ENCODE assay signal across 8 cellular contexts in the genomic region with DNA sequence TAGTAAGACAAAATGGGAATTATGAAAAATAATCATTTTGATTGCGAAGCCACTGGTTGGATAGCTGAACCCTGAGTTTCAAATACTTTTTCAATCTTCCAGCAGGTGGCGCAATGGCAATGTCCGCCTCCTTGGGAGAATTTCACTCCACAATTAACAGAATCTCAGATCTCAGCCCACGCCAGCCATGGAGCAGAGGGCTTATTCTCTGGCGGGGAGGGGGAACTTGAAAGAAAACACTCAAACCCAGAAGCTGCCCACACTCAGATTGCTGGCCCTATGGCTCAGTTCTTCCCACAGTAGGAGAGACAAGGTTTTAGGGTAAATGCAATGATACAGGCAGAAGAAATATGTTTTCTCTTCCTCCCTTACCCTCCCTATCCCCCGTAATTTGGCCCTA. TPM values are rescaled to one million over a fixed set of nuclear protein-coding genes. Genes with fewer than 3 reads are reported as not detected.
A peak's percentile ranks its signal among the peaks of the same experiment; 100 is the strongest.
DNase-seq lines count a peak whose midpoint lies in the region; ATAC-seq and TF ChIP-seq lines count a peak whose summit lies in the region.

No MANE protein-coding gene starts in this region.

- H3K79me2 ChIP-seq in DND-41 (ENCODE audit: insufficient read depth, low read length), result no peaks in the 10 kb centered on the region

- H3K27me3 Mint-ChIP-seq in HFFc6 (ENCODE audit: insufficient read depth) (peaks cover 47% of the 10 kb centered on the region), neural crest cell (ENCODE audit: low read depth) (peaks cover 20% of the 10 kb centered on the region)
- peaks cover 44% of the 10 kb centered on the region for H3K27me3 Mint-ChIP-seq in activated T-cell treated with anti-CD3 and anti-CD28 coated beads, Interleukin-2, amount 50 U/mL, for 24 hours

- H3K9ac ChIP-seq in DND-41 (ENCODE audit: low read depth, low read length), result no peak overlapping the region

- TF ChIP-seq CTCF in DND-41 (IDR thresholded peaks at IDR 0.05; ENCODE audit: borderline replicate concordance, extremely low read depth, low read length, poor library complexity, severe bottlenecking) (peak; percentile 86), HFFc6 (IDR thresholded peaks at IDR 0.05) (peak; percentile 96), neural crest cell (conservative IDR thresholded peaks at IDR 0.05) (peak; percentile 87)

- H3K27ac Mint-ChIP-seq in HFFc6 (no peak overlapping the region), neural crest cell (ENCODE audit: unreplicated experiment) (no peak overlapping the region)
- no peak overlapping the region for H3K27ac Mint-ChIP-seq in activated T-cell treated with anti-CD3 and anti-CD28 coated beads, Interleukin-2, amount 50 U/mL, for 24 hours

- H3K4me2 ChIP-seq in DND-41 (ENCODE audit: insufficient read depth, low read length), result no peak overlapping the region

- no peaks in the 10 kb centered on the region for H4K20me1 ChIP-seq in DND-41 (ENCODE audit: insufficient read depth, low read length)

- no peaks in the 10 kb centered on the region for H3K36me3 Mint-ChIP-seq in HFFc6 (ENCODE audit: low read depth)
- no peaks in the 10 kb centered on the region for H3K36me3 Mint-ChIP-seq in activated T-cell treated with anti-CD3 and anti-CD28 coated beads, Interleukin-2, amount 50 U/mL, for 24 hours (ENCODE audit: low read depth)
- no peaks in the 10 kb centered on the region for H3K36me3 Mint-ChIP-seq in neural crest cell (ENCODE audit: low read depth)

- H3K9me3 Mint-ChIP-seq in HFFc6 (no peaks in the 10 kb centered on the region), neural crest cell (no peaks in the 10 kb centered on the region)
- no peaks in the 10 kb centered on the region for H3K9me3 Mint-ChIP-seq in activated T-cell treated with anti-CD3 and anti-CD28 coated beads, Interleukin-2, amount 50 U/mL, for 24 hours

- H3K27me3 ChIP-seq in DND-41 (ENCODE audit: insufficient read depth, low read length, poor library complexity), result peaks cover 21% of the 10 kb centered on the region

- H3K4me3 Mint-ChIP-seq in HFFc6, result no peak overlapping the region
- H3K4me3 Mint-ChIP-seq in activated T-cell treated with anti-CD3 and anti-CD28 coated beads, Interleukin-2, amount 50 U/mL, for 24 hours, result no peak overlapping the region
- H3K4me3 Mint-ChIP-seq in neural crest cell, result no peak overlapping the region

- peak; percentile 77 for ATAC-seq in DND-41 (ENCODE audit: insufficient read depth, low read depth)
- no peak for ATAC-seq in HG03097 (IDR thresholded peaks at IDR 0.05; ENCODE audit: low FRiP score, unreplicated experiment)

- no peaks in the 10 kb centered on the region for H3K9me3 ChIP-seq in DND-41 (ENCODE audit: insufficient read depth, low read length, severe bottlenecking)

- H3K4me1 Mint-ChIP-seq in HFFc6 (ENCODE audit: low read depth), result peaks cover 13% of the 10 kb centered on the region; the same call in 1 of the 2 replicates
- H3K4me1 Mint-ChIP-seq in activated T-cell treated with anti-CD3 and anti-CD28 coated beads, Interleukin-2, amount 50 U/mL, for 24 hours (ENCODE audit: low read depth), result no peaks in the 10 kb centered on the region
- peaks cover 7% of the 10 kb centered on the region for H3K4me1 Mint-ChIP-seq in neural crest cell

- H3K4me3 ChIP-seq in DND-41 (ENCODE audit: low read depth in 1 of 2, low read length in 2 of 2), result no peak overlapping the region

- no peaks in the 10 kb centered on the region for H3K36me3 ChIP-seq in DND-41 (ENCODE audit: insufficient read depth, low read length)

- DNase-seq in DND-41, result peak; percentile 57
- peak; percentile 46 for DNase-seq in HFFc6
- peak; percentile 16 for DNase-seq in NOMO-1 treated with dmso at 0.1 percent for 144 hours (lab: John Stamatoyannopoulos, UW; ENCODE audit: unreplicated experiment)
- peak; percentile 55 for DNase-seq in activated T-cell treated with anti-CD3 and anti-CD28 coated beads, Interleukin-2, amount 50 U/mL, for 24 hours
- DNase-seq in fibroblast of gingiva (ENCODE audit: low read depth), result peak; percentile 42
- peak; percentile 71 for DNase-seq in neural crest cell (ENCODE audit: low read depth, low spot score)
- peak; percentile 91 for DNase-seq in superior temporal gyrus (ENCODE audit: extremely low spot score)

- no peak overlapping the region for H2AFZ ChIP-seq in DND-41 (ENCODE audit: low read depth, low read length)

- H3K27ac ChIP-seq in DND-41 (ENCODE audit: low read length), result no peak overlapping the region

- H3K4me1 ChIP-seq in DND-41 (ENCODE audit: insufficient read depth, low read length), result no peaks in the 10 kb centered on the region

RNA-seq across cellular contexts. Expression of a gene that starts 38.7 kb away (rescaled TPM):
- 100 to 1,000 TPM; 212 to 294 (median 264) TPM for total RNA-seq in HFFc6 (2021; fragmentation: NEBNext Ultra II Directional; extraction: Animal tissue kit (Norgen Biotek cat#: 25700))
- 167 and 185 TPM in 2 replicates for total RNA-seq in neural crest cell

Comparison
In these comparisons a context has a peak if more than half of its experiments do, and no peak if none do; other contexts are left out.
1. DNase-seq: peak in every context shown above with its lines; median percentile 91 in superior temporal gyrus; 71 in neural crest cell; 57 in DND-41; 55 in activated T-cell treated with anti-CD3 and anti-CD28 coated beads, Interleukin-2, amount 50 U/mL, for 24 hours; 46 in HFFc6; 42 in fibroblast of gingiva; 16 in NOMO-1 treated with dmso at 0.1 percent for 144 hours.